In the genomic region with DNA sequence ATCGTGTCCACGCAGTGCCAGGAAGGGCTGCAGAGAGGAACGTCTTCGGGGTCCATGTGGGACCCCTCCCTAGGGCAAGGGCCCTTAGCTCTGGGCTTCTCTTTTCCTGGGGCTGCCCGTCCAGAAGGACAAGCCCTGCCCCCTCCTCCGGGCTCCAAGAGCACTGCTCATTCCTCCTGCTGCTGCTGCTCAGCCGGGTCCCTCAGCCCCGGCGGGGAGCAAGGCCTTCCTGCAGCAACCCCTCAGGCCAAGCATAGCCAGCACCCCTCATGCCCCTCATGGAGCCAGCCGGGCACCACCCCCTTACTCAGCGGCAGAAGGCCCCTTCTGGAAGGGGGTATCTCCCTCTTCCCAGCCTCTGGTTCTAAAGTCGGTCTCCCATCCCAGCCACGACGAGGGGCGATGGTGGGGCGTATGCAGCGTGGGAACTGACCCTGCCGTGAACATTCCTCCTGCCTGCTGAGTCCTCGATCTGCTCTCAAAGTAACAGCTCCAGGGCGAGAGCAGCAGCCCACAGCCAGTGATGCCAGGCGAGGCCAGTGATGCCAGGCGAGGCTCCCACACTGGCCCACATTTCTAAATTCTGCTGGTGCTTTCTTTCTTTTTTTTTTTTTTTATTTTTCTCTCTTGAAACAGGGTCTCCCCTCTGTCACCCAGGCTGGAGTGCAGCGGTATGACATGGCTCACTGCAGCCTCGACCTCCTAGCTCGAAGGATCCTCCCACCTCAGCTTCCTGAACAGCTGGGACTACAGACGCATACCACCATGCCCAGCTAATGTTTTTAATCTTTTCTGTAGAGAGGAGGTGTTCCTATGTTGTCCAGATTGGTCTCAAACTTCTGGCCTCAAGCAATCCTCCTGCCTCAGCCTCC, we compare ENCODE assay signal across 1 cellular context.
TF ChIP-seq lines count a peak whose summit lies in the region.

No MANE protein-coding gene starts in this region.

TF ChIP-seq in H1, 55 proteins besides CTCF, POLR2A, EP300 and RAD21:
- TF ChIP-seq RXRA (IDR thresholded peaks at IDR 0.05; ENCODE audit: insufficient read depth, low read depth, low read length) (no peak), SUZ12 (IDR thresholded peaks at IDR 0.05; ENCODE audit: low read length) (no peak), SIRT6 (IDR thresholded peaks at IDR 0.05; ENCODE audit: low read length) (no peak), CREB1 (IDR thresholded peaks at IDR 0.05) (no peak), BCL11A (IDR thresholded peaks at IDR 0.05; ENCODE audit: low read depth in 2 of 2, low read length in 2 of 2) (no peak)
- TF ChIP-seq, protein P1, sequence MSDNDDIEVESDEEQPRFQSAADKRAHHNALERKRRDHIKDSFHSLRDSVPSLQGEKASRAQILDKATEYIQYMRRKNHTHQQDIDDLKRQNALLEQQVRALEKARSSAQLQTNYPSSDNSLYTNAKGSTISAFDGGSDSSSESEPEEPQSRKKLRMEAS (IDR thresholded peaks at IDR 0.05) = no peak
